ENCODE assay signal across 25 cellular contexts in genomic region chr7:44272981-44273380, GRCh38.
"Had no signal": no experiment of that assay in that cellular context is flagged by ENCODE, and none has a peak within 500 bp of the region (broad histone marks: within the 10 kb centered on the region; RNA-seq: fewer than 3 reads in every experiment).

No MANE protein-coding gene starts in this region.

- H3K36me3 Mint-ChIP-seq: activated CD4-positive, alpha-beta memory T cell treated with anti-CD3 and anti-CD28 coated beads for 36 hours; activated naive CD8-positive, alpha-beta T cell treated with anti-CD3 and anti-CD28 coated beads for 36 hours had no signal

- H3K9me3 Mint-ChIP-seq: activated CD4-positive, alpha-beta memory T cell treated with anti-CD3 and anti-CD28 coated beads for 36 hours; activated CD4-positive, alpha-beta T cell treated with anti-CD3 and anti-CD28 coated beads, Interleukin-2, amount 10 ng/mL, durations not matched to agents 24 days and 14 days; activated naive CD4-positive, alpha-beta T cell treated with anti-CD3 and anti-CD28 coated beads for 36 hours; activated naive CD8-positive, alpha-beta T cell treated with anti-CD3 and anti-CD28 coated beads for 36 hours; activated T-helper 1 cell treated with anti-CD3 and anti-CD28 coated beads, Interleukin-12 subunit alpha, Interleukin-12 subunit beta, Interleukin-2, Interleukin-4 antibody, amounts not matched to agents 30 ng/mL and 10 ng/mL and 1 ng/mL, durations not matched to agents 14 hours and 24 hours and 36 hours; nephron; T-helper 1 cell treated with Interleukin-12 subunit alpha and Interleukin-12 subunit beta and Interleukin-4 antibody, amounts not matched to agents 30 μg/mL and 1 μg/mL, for 36 hours had no signal

- H3K27ac ChIP-seq: adrenal gland, ascending aorta, brain microvascular endothelial cell, esophagus squamous epithelium, left lung, pancreas, prostate gland, spleen, testis, VCaP had no signal

- H3K4me1 Mint-ChIP-seq: activated CD4-positive, alpha-beta T cell treated with anti-CD3 and anti-CD28 coated beads, Interleukin-2, amount 10 ng/mL, durations not matched to agents 24 days and 14 days; nephron had no signal

- ATAC-seq: activated CD4-positive, CD25-positive, alpha-beta regulatory T cell treated with anti-CD3 and anti-CD28 coated beads, Interleukin-2, amount 50 U/mL, for 24 hours; left lung; pancreas; stimulated activated naive CD8-positive, alpha-beta T cell treated with anti-CD3 and anti-CD28 coated beads, Interleukin-15, Interleukin-2, amounts not matched to agents 100 U/mL and 50 U/mL, for 24 hours had no signal

- H3K27ac Mint-ChIP-seq: activated CD4-positive, alpha-beta memory T cell treated with anti-CD3 and anti-CD28 coated beads for 36 hours; activated CD4-positive, alpha-beta T cell treated with anti-CD3 and anti-CD28 coated beads, Interleukin-2, amount 10 ng/mL, durations not matched to agents 24 days and 14 days; activated naive CD4-positive, alpha-beta T cell treated with anti-CD3 and anti-CD28 coated beads for 36 hours; activated naive CD8-positive, alpha-beta T cell treated with anti-CD3 and anti-CD28 coated beads for 36 hours; activated T-helper 1 cell treated with anti-CD3 and anti-CD28 coated beads, Interleukin-12 subunit alpha, Interleukin-12 subunit beta, Interleukin-2, Interleukin-4 antibody, amounts not matched to agents 30 ng/mL and 10 ng/mL and 1 ng/mL, durations not matched to agents 14 hours and 24 hours and 36 hours; nephron; T-helper 1 cell treated with Interleukin-12 subunit alpha and Interleukin-12 subunit beta and Interleukin-4 antibody, amounts not matched to agents 30 μg/mL and 1 μg/mL, for 36 hours had no signal

- H3K27me3 Mint-ChIP-seq: activated CD4-positive, alpha-beta memory T cell treated with anti-CD3 and anti-CD28 coated beads for 36 hours; activated naive CD8-positive, alpha-beta T cell treated with anti-CD3 and anti-CD28 coated beads for 36 hours had no signal

- DNase-seq: activated CD4-positive, alpha-beta memory T cell treated with anti-CD3 and anti-CD28 coated beads for 36 hours; activated CD4-positive, alpha-beta T cell treated with anti-CD3 and anti-CD28 coated beads, Interleukin-2, amount 10 ng/mL, durations not matched to agents 24 days and 14 days; activated CD8-positive, alpha-beta memory T cell treated with anti-CD3 and anti-CD28 coated beads, Interleukin-2, amount 50 U/mL, for 4 hours; activated effector memory CD4-positive, alpha-beta T cell treated with anti-CD3 and anti-CD28 coated beads, Interleukin-2, amount 50 U/mL, for 16 hours; activated naive CD4-positive, alpha-beta T cell treated with anti-CD3 and anti-CD28 coated beads for 36 hours; activated naive CD8-positive, alpha-beta T cell treated with anti-CD3 and anti-CD28 coated beads for 36 hours; activated T-cell treated with anti-CD3 and anti-CD28 coated beads, Interleukin-2, amount 50 U/mL, for 1 hour; adrenal gland; brain microvascular endothelial cell; central memory CD4-positive, alpha-beta T cell; esophagus squamous epithelium; spleen; stimulated activated naive CD8-positive, alpha-beta T cell treated with anti-CD3 and anti-CD28 coated beads, Interleukin-15, Interleukin-2, amounts not matched to agents 100 U/mL and 50 U/mL, for 24 hours; T-helper 9 cell; testis; trophoblast cell had no signal

- H3K4me3 Mint-ChIP-seq: activated CD4-positive, alpha-beta memory T cell treated with anti-CD3 and anti-CD28 coated beads for 36 hours; activated CD4-positive, alpha-beta T cell treated with anti-CD3 and anti-CD28 coated beads, Interleukin-2, amount 10 ng/mL, durations not matched to agents 24 days and 14 days; activated naive CD4-positive, alpha-beta T cell treated with anti-CD3 and anti-CD28 coated beads for 36 hours; activated naive CD8-positive, alpha-beta T cell treated with anti-CD3 and anti-CD28 coated beads for 36 hours; activated T-helper 1 cell treated with anti-CD3 and anti-CD28 coated beads, Interleukin-12 subunit alpha, Interleukin-12 subunit beta, Interleukin-2, Interleukin-4 antibody, amounts not matched to agents 30 ng/mL and 10 ng/mL and 1 ng/mL, durations not matched to agents 14 hours and 24 hours and 36 hours; nephron; T-helper 1 cell treated with Interleukin-12 subunit alpha and Interleukin-12 subunit beta and Interleukin-4 antibody, amounts not matched to agents 30 μg/mL and 1 μg/mL, for 36 hours had no signal
